ENCODE assay signal across 8 cellular contexts in genomic region chr3:123028233-123028828, GRCh38. TPM values are rescaled to one million over a fixed set of nuclear protein-coding genes. Genes with fewer than 3 reads are reported as not detected.
DNase-seq lines count a peak whose midpoint lies in the region; ATAC-seq and TF ChIP-seq lines count a peak whose summit lies in the region.

No MANE protein-coding gene starts in this region.

- TF ChIP-seq CTCF in heart left ventricle (IDR thresholded peaks at IDR 0.05) (peak; percentile 29 to 72 (median 56)), ovary (IDR thresholded peaks at IDR 0.05) (peak; percentile 26 to 53 (median 40))

- intact Hi-C loops in heart left ventricle (cut with DNase I), result loop anchor here (1.0 to 10.0 kb wide), 10 partner anchors 84 to 526 kb away; partner anchors contain the start of gene SEC22A (in 1 of the 10)
- intact Hi-C loops in ovary (cut with DNase I), result loop anchor here in 2 of 4 donors (5.0 to 10.0 kb wide), 2 partner anchors 71 to 84 kb away; no protein-coding TSS in a partner anchor

- ATAC-seq in heart left ventricle (peak in 2 of 4 donors; percentile 51 to 56), HG02970 (IDR thresholded peaks at IDR 0.05; ENCODE audit: low FRiP score, unreplicated experiment) (no peak), HG03565 (IDR thresholded peaks at IDR 0.05; ENCODE audit: unreplicated experiment) (no peak)

- TF ChIP-seq POLR2A in heart left ventricle (IDR thresholded peaks at IDR 0.05) (no peak), ovary (IDR thresholded peaks at IDR 0.05) (no peak)

- H3K27me3 ChIP-seq in adipocyte (replicated peaks; ENCODE audit: control insufficient read depth, insufficient read depth, low read length), result peaks cover 83% of the 10 kb centered on the region
- H3K27me3 ChIP-seq in heart left ventricle, result peaks cover 0 to 65% (median 11%) of the 10 kb centered on the region in 9 donors
- no peaks in the 10 kb centered on the region for H3K27me3 ChIP-seq in ovary

- peak; percentile 26 for DNase-seq in DMS153 treated with DMSO at 0.1 percent for 48 hours (lab: John Stamatoyannopoulos, UW; ENCODE audit: unreplicated experiment)
- DNase-seq in HuH-7.5 (ENCODE audit: low spot score), result peak; percentile 73
- peak; percentile 51 to 68 for DNase-seq in NOMO-1 (lab: John Stamatoyannopoulos, UW; ENCODE audit: unreplicated experiment in 2 of 2)
- peak; percentile 87 for DNase-seq in adipocyte (ENCODE audit: low read depth)
- peak in 3 of 5 donors; percentile 34 to 46 (median 37) for DNase-seq in heart left ventricle
- peak; percentile 27 to 64 (median 45) for DNase-seq in ovary

- H3K27ac ChIP-seq in heart left ventricle (peak overlapping the region in 9 of 12 donors; percentile 5 to 73 (median 51)), ovary (peak overlapping the region in 1 of 2 donors; percentile 17)

- TF ChIP-seq EP300 in ovary (IDR thresholded peaks at IDR 0.05), result no peak

- H3K4me3 ChIP-seq in adipocyte (ENCODE audit: low read length), result peak overlapping the region; percentile 76
- H3K4me3 ChIP-seq in heart left ventricle, result peak overlapping the region; percentile 45 to 82 (median 68)
- peak overlapping the region; percentile 43 for H3K4me3 ChIP-seq in ovary

- H3K9me3 ChIP-seq in adipocyte (ENCODE audit: control insufficient read depth, low read length) (peaks cover 13% of the 10 kb centered on the region), heart left ventricle (no peaks in the 10 kb centered on the region), ovary (no peaks in the 10 kb centered on the region)

- H3K9ac ChIP-seq in adipocyte (ENCODE audit: low read length), result peak overlapping the region; percentile 49

- WGBS in heart left ventricle, 4 donors, result 2 to 4% (median 3%) methylated on average over 21 of the region's 21 CpGs
- WGBS in ovary, 3 donors, result 0 to 1% (median 0%) methylated on average over 21 of the region's 21 CpGs

- H3K36me3 ChIP-seq in adipocyte (ENCODE audit: control insufficient read depth, insufficient read depth, low read length, severe bottlenecking) (no peaks in the 10 kb centered on the region), heart left ventricle (no peaks in the 10 kb centered on the region), ovary (no peaks in the 10 kb centered on the region)

- H3K4me1 ChIP-seq in adipocyte (ENCODE audit: control insufficient read depth, insufficient read depth, low read length), result peaks cover 15% of the 10 kb centered on the region
- peaks cover 0 to 34% (median 22%) of the 10 kb centered on the region in 12 donors for H3K4me1 ChIP-seq in heart left ventricle
- H3K4me1 ChIP-seq in ovary (ENCODE audit: insufficient read depth), result peaks cover 6% of the 10 kb centered on the region

RNA-seq across cellular contexts. Expression of gene SEMA5B, which starts 0.8 kb away (rescaled TPM):
- total RNA-seq in heart left ventricle (10 to 100 TPM in 3 of 9 donors, 1 to 10 TPM in 6; 2.2 to 16.7 (median 7.4) TPM), ovary (1 to 10 TPM in 3 of 7 donors, under 1 TPM in 4; 0.22 to 2.4 (median 0.36) TPM)
- polyA plus RNA-seq in heart left ventricle (1 to 10 TPM; 3.2 to 5.5 TPM), ovary (1 to 10 TPM; 1.3 to 3.1 TPM)

RNA-seq across cellular contexts. Expression of gene PDIA5, which starts 38.5 kb away (rescaled TPM):
- total RNA-seq in heart left ventricle (10 to 100 TPM in 2 of 9 donors, 1 to 10 TPM in 7; 3.3 to 16.3 (median 6.4) TPM), ovary (10 to 100 TPM; 11.2 to 30.6 (median 24.3) TPM)
- polyA plus RNA-seq in heart left ventricle (1 to 10 TPM; 3.7 to 7.3 TPM), ovary (10 to 100 TPM; 16.6 to 58.3 TPM)

Comparison
In these comparisons a context has a peak if more than half of its experiments do, and no peak if none do; other contexts are left out.
1. DNase-seq: peak in every context shown above with its lines; median percentile 87 in adipocyte; 73 in HuH-7.5; 60 in NOMO-1; 45 in ovary; 37 in heart left ventricle; 26 in DMS153 treated with DMSO at 0.1 percent for 48 hours.